In the genomic region with DNA sequence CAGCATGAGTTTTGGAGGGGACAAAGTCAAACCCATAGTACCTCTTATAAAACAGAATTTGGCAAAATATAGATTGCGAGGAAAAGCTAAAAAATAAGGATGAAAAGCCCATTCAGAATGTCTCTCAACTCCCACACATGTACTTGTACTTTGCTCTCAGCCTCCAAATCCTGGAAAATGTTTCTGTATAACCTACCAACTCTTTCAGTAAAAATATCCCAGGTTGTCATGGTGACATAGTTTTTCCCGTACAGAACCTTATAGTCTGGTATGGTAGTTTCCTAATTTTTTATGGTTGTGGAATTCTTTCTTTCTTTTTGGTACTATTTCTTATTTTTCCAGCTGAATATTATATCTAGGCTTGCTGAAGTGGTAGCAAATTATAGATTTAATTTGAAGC, we compare ENCODE assay signal across 30 cellular contexts.
"Had no signal": no experiment of that assay in that cellular context is flagged by ENCODE, and none has a peak within 500 bp of the region (broad histone marks: within the 10 kb centered on the region; RNA-seq: fewer than 3 reads in every experiment).

No MANE protein-coding gene starts in this region.

- H3K4me3 ChIP-seq: body of pancreas, colonic mucosa had no signal

- H3K36me3 Mint-ChIP-seq: activated naive CD8-positive, alpha-beta T cell had no signal

- H3K9me3 Mint-ChIP-seq: activated B cell treated with CpG ODN at 0.5 μM for 24 hours; activated CD8-positive, alpha-beta T cell treated with anti-CD3 and anti-CD28 coated beads for 36 hours; activated T-helper 17 cell treated with anti-CD3 and anti-CD28 coated beads, Interleukin-2, amount 50 U/mL, for 72 hours; T-helper 2 cell treated with Interferon-gamma antibody and Interleukin-4, amounts not matched to agents 5 μg/mL and 100 μg/mL, for 36 hours had no signal

- H3K36me3 ChIP-seq: colonic mucosa, WERI-Rb-1 had no signal

- H3K4me3 Mint-ChIP-seq: activated B cell treated with CpG ODN at 0.5 μM for 24 hours; activated CD8-positive, alpha-beta T cell treated with anti-CD3 and anti-CD28 coated beads for 36 hours; activated naive CD8-positive, alpha-beta T cell; activated T-cell treated with anti-CD3 and anti-CD28 coated beads, Interleukin-2, amount 50 U/mL, for 4 hours; activated T-helper 17 cell treated with anti-CD3 and anti-CD28 coated beads, Interleukin-2, amount 50 U/mL, for 72 hours; endodermal cell; T-helper 17 cell; T-helper 2 cell treated with Interferon-gamma antibody and Interleukin-4, amounts not matched to agents 5 μg/mL and 100 μg/mL, for 36 hours had no signal

- H3K27ac ChIP-seq: body of pancreas, colonic mucosa, WERI-Rb-1 had no signal

- H3K27ac Mint-ChIP-seq: activated B cell treated with CpG ODN at 0.5 μM for 24 hours; activated CD8-positive, alpha-beta T cell treated with anti-CD3 and anti-CD28 coated beads for 36 hours; activated naive CD8-positive, alpha-beta T cell; activated T-helper 17 cell treated with anti-CD3 and anti-CD28 coated beads, Interleukin-2, amount 50 U/mL, for 72 hours; endodermal cell; T-helper 17 cell; T-helper 2 cell treated with Interferon-gamma antibody and Interleukin-4, amounts not matched to agents 5 μg/mL and 100 μg/mL, for 36 hours had no signal

- H3K4me1 ChIP-seq: body of pancreas, colonic mucosa had no signal

- H3K9me3 ChIP-seq: body of pancreas, colonic mucosa had no signal

- DNase-seq: activated B cell treated with CpG ODN at 0.5 μM for 24 hours; activated CD4-positive, alpha-beta T cell treated with anti-CD3 and anti-CD28 coated beads for 48 hours; activated CD4-positive, alpha-beta T cell treated with anti-CD3 and anti-CD28 coated beads, Interleukin-2, amount 50 U/mL, for 1 hour; activated CD4-positive, alpha-beta T cell treated with anti-CD3 and anti-CD28 coated beads, Interleukin-2, amount 50 U/mL, for 48 hours; activated CD8-positive, alpha-beta memory T cell treated with anti-CD3 and anti-CD28 coated beads for 24 hours; activated CD8-positive, alpha-beta T cell treated with anti-CD3 and anti-CD28 coated beads for 36 hours; activated effector memory CD4-positive, alpha-beta T cell treated with Interleukin-2 at 50 U/mL for 16 hours; activated gamma-delta T cell treated with Interleukin-2 at 50 U/mL for 16 hours; activated naive CD4-positive, alpha-beta T cell treated with anti-CD3 and anti-CD28 coated beads, Interleukin-2, amount 50 U/mL, for 16 hours; activated naive CD4-positive, alpha-beta T cell treated with Interleukin-2 at 50 U/mL for 16 hours; activated T-cell treated with anti-CD3 and anti-CD28 coated beads, Interleukin-2, amount 50 U/mL, for 4 hours; amniotic stem cell; aorta; body of pancreas; central memory CD4-positive, alpha-beta T cell; cerebellar nuclear complex; colonic mucosa; effector memory CD4-positive, alpha-beta T cell; endodermal cell; foreskin fibroblast; T-helper 1 cell; T-helper 17 cell; T1000; WERI-Rb-1 had no signal

- H3K4me1 Mint-ChIP-seq: activated B cell treated with CpG ODN at 0.5 μM for 24 hours; activated T-helper 17 cell treated with anti-CD3 and anti-CD28 coated beads, Interleukin-2, amount 50 U/mL, for 72 hours; endodermal cell; T-helper 17 cell had no signal

- ATAC-seq: activated CD4-positive, CD25-positive, alpha-beta regulatory T cell treated with anti-CD3 and anti-CD28 coated beads, Interleukin-2, amount 50 U/mL, for 24 hours; activated CD8-positive, alpha-beta T cell treated with anti-CD3 and anti-CD28 coated beads for 36 hours; activated T-cell treated with anti-CD3 and anti-CD28 coated beads, Interleukin-2, amount 50 U/mL, for 4 hours; activated T-helper 17 cell treated with anti-CD3 and anti-CD28 coated beads, Interleukin-2, amount 50 U/mL, for 72 hours; body of pancreas; esophagus mucosa; T-helper 17 cell had no signal

- H3K27me3 ChIP-seq: body of pancreas, colonic mucosa had no signal

- FAIRE-seq: frontal cortex had no signal
